ENCODE assay signal across 1 cellular context in the genomic region with DNA sequence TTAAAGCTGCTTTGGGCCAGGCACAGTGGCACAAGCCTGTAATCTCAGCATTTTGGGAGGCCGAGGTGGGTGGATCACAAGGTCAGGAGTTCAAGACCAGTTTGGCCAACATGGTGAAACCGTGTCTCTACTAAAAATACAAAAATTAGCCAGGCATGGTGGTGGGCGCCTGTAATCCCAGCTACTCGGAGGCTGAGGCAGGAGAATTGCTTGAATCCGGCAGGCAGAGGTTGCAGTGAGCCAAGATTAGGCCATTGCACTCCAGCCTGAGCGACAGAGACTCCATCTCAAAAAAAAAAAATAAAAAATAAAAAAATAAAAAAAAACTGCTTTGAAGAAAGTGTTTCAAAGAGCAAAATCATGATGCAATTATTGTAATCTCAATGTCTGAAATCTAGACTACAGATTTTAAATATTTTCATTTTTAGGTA.
A peak's percentile ranks its signal among the peaks of the same experiment; 100 is the strongest.
TF ChIP-seq lines count a peak whose summit lies in the region.
"Not testable (repeated sequence)": the region's sequence is repeated elsewhere in the genome, so short reads cannot be mapped to it uniquely, and the experiment has no call there.

No MANE protein-coding gene starts in this region.

TF ChIP-seq in K562, 482 proteins besides CTCF, POLR2A, EP300 and RAD21 (continues in another document):
- 0 out of 2 replicates have a peak, but pooled peaks have one; percentile 37 for TF ChIP-seq ILK (tag; IDR thresholded peaks at IDR 0.05; ENCODE audit: borderline replicate concordance, low read depth)
- not testable (repeated sequence) for TF ChIP-seq NR4A1 (CRISPR knock-in tag; IDR thresholded peaks at IDR 0.05); NR2C1 (IDR thresholded peaks at IDR 0.05); CEBPG (CRISPR knock-in tag; IDR thresholded peaks at IDR 0.05)
- TF ChIP-seq NR4A1 (tag; IDR thresholded peaks at IDR 0.05): peak; percentile 61; the same call in 1 of the 2 replicates
- TF ChIP-seq, protein P1, sequence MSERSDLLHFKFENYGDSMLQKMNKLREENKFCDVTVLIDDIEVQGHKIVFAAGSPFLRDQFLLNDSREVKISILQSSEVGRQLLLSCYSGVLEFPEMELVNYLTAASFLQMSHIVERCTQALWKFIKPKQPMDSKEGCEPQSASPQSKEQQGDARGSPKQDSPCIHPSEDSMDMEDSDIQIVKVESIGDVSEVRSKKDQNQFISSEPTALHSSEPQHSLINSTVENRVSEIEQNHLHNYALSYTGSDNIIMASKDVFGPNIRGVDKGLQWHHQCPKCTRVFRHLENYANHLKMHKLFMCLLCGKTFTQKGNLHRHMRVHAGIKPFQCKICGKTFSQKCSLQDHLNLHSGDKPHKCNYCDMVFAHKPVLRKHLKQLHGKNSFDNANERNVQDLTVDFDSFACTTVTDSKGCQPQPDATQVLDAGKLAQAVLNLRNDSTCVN (CRISPR knock-in tag; IDR thresholded peaks at IDR 0.05): peak; percentile 56; the same call in 1 of the 2 replicates
- TF ChIP-seq, protein P2, sequence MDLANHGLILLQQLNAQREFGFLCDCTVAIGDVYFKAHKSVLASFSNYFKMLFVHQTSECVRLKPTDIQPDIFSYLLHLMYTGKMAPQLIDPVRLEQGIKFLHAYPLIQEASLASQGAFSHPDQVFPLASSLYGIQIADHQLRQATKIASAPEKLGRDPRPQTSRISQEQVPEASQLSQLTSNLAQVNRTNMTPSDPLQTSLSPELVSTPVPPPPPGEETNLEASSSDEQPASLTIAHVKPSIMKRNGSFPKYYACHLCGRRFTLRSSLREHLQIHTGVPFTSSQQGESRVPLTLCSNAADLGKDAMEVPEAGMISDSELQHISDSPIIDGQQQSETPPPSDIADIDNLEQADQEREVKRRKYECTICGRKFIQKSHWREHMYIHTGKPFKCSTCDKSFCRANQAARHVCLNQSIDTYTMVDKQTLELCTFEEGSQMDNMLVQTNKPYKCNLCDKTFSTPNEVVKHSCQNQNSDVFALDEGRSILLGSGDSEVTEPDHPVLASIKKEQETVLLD (IDR thresholded peaks at IDR 0.05): 0 out of 2 replicates have a peak, but pooled peaks have one; percentile 40
- TF ChIP-seq BCOR (IDR thresholded peaks at IDR 0.05): peak; percentile 36; the same call in 1 of the 2 replicates
- TF ChIP-seq GTF2A2 (tag; IDR thresholded peaks at IDR 0.05): peak; percentile 61; the same call in 1 of the 2 replicates
- TF ChIP-seq, protein P3, sequence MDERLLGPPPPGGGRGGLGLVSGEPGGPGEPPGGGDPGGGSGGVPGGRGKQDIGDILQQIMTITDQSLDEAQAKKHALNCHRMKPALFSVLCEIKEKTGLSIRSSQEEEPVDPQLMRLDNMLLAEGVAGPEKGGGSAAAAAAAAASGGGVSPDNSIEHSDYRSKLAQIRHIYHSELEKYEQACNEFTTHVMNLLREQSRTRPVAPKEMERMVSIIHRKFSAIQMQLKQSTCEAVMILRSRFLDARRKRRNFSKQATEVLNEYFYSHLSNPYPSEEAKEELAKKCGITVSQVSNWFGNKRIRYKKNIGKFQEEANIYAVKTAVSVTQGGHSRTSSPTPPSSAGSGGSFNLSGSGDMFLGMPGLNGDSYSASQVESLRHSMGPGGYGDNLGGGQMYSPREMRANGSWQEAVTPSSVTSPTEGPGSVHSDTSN (CRISPR knock-in tag; IDR thresholded peaks at IDR 0.05; ENCODE audit: low read depth): not testable (repeated sequence)
- TF ChIP-seq, protein P3 (tag; conservative IDR thresholded peaks at IDR 0.05; ENCODE audit: low read depth): peak; percentile 41; the same call in 1 of the 2 replicates
- TF ChIP-seq TEAD2 (tag; IDR thresholded peaks at IDR 0.05): peak; percentile 65; the same call in 1 of the 2 replicates
- TF ChIP-seq, protein P4, sequence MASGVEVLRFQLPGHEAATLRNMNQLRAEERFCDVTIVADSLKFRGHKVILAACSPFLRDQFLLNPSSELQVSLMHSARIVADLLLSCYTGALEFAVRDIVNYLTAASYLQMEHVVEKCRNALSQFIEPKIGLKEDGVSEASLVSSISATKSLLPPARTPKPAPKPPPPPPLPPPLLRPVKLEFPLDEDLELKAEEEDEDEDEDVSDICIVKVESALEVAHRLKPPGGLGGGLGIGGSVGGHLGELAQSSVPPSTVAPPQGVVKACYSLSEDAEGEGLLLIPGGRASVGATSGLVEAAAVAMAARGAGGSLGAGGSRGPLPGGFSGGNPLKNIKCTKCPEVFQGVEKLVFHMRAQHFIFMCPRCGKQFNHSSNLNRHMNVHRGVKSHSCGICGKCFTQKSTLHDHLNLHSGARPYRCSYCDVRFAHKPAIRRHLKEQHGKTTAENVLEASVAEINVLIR (CRISPR knock-in tag; IDR thresholded peaks at IDR 0.05): 0 out of 2 replicates have a peak, but pooled peaks have one; percentile 37
- TF ChIP-seq HDAC2 (IDR thresholded peaks at IDR 0.05): peak; percentile 46; the same call in 1 of the 2 replicates
- TF ChIP-seq ZNF197 (CRISPR knock-in tag; IDR thresholded peaks at IDR 0.05; ENCODE audit: low read depth): 0 out of 2 replicates have a peak, but pooled peaks have one; percentile 57
- peak; percentile 25; the same call in 1 of the 2 replicates for TF ChIP-seq KLF6 (CRISPR knock-in tag; IDR thresholded peaks at IDR 0.05; ENCODE audit: borderline replicate concordance)
- TF ChIP-seq, protein P5, sequence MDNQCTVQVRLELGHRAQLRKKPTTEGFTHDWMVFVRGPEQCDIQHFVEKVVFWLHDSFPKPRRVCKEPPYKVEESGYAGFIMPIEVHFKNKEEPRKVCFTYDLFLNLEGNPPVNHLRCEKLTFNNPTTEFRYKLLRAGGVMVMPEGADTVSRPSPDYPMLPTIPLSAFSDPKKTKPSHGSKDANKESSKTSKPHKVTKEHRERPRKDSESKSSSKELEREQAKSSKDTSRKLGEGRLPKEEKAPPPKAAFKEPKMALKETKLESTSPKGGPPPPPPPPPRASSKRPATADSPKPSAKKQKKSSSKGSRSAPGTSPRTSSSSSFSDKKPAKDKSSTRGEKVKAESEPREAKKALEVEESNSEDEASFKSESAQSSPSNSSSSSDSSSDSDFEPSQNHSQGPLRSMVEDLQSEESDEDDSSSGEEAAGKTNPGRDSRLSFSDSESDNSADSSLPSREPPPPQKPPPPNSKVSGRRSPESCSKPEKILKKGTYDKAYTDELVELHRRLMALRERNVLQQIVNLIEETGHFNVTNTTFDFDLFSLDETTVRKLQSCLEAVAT (IDR thresholded peaks at IDR 0.05): peak; percentile 57 to 78; a peak in 3 of 4 replicates
- TF ChIP-seq ADNP (tag; IDR thresholded peaks at IDR 0.05): peak; percentile 90
- 0 out of 2 replicates have a peak, but pooled peaks have one; percentile 35 for TF ChIP-seq HLTF (IDR thresholded peaks at IDR 0.05)
- 0 out of 2 replicates have a peak, but pooled peaks have one; percentile 29 for TF ChIP-seq ZNF311 (CRISPR knock-in tag; IDR thresholded peaks at IDR 0.05)
- TF ChIP-seq LARP7 (IDR thresholded peaks at IDR 0.05): 0 out of 2 replicates have a peak, but pooled peaks have one; percentile 22
- TF ChIP-seq, protein P6, sequence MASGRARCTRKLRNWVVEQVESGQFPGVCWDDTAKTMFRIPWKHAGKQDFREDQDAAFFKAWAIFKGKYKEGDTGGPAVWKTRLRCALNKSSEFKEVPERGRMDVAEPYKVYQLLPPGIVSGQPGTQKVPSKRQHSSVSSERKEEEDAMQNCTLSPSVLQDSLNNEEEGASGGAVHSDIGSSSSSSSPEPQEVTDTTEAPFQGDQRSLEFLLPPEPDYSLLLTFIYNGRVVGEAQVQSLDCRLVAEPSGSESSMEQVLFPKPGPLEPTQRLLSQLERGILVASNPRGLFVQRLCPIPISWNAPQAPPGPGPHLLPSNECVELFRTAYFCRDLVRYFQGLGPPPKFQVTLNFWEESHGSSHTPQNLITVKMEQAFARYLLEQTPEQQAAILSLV (tag; IDR thresholded peaks at IDR 0.05): peak; percentile 71
- peak; percentile 70 for TF ChIP-seq PTTG1 (tag; IDR thresholded peaks at IDR 0.05; ENCODE audit: low read depth)
- peak; percentile 51; the same call in 1 of the 2 replicates for TF ChIP-seq CC2D1A (IDR thresholded peaks at IDR 0.05)
- TF ChIP-seq DMBX1 (CRISPR knock-in tag; IDR thresholded peaks at IDR 0.05; ENCODE audit: borderline replicate concordance): peak; percentile 95
- TF ChIP-seq, protein P7, sequence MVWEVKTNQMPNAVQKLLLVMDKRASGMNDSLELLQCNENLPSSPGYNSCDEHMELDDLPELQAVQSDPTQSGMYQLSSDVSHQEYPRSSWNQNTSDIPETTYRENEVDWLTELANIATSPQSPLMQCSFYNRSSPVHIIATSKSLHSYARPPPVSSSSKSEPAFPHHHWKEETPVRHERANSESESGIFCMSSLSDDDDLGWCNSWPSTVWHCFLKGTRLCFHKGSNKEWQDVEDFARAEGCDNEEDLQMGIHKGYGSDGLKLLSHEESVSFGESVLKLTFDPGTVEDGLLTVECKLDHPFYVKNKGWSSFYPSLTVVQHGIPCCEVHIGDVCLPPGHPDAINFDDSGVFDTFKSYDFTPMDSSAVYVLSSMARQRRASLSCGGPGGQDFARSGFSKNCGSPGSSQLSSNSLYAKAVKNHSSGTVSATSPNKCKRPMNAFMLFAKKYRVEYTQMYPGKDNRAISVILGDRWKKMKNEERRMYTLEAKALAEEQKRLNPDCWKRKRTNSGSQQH (CRISPR knock-in tag; IDR thresholded peaks at IDR 0.05): peak; percentile 45; the same call in 1 of the 2 replicates
- peak; percentile 67 for TF ChIP-seq TAF7 (tag; IDR thresholded peaks at IDR 0.05)
- peak; percentile 85 for TF ChIP-seq PTRF (tag; IDR thresholded peaks at IDR 0.05)
- TF ChIP-seq NR2C1 (tag; IDR thresholded peaks at IDR 0.05): peak; percentile 69
- 0 out of 4 replicates have a peak, but pooled peaks of 1 of the 2 experiments have one; percentile 21 for TF ChIP-seq KDM1A (IDR thresholded peaks at IDR 0.05)
- TF ChIP-seq, protein P8, sequence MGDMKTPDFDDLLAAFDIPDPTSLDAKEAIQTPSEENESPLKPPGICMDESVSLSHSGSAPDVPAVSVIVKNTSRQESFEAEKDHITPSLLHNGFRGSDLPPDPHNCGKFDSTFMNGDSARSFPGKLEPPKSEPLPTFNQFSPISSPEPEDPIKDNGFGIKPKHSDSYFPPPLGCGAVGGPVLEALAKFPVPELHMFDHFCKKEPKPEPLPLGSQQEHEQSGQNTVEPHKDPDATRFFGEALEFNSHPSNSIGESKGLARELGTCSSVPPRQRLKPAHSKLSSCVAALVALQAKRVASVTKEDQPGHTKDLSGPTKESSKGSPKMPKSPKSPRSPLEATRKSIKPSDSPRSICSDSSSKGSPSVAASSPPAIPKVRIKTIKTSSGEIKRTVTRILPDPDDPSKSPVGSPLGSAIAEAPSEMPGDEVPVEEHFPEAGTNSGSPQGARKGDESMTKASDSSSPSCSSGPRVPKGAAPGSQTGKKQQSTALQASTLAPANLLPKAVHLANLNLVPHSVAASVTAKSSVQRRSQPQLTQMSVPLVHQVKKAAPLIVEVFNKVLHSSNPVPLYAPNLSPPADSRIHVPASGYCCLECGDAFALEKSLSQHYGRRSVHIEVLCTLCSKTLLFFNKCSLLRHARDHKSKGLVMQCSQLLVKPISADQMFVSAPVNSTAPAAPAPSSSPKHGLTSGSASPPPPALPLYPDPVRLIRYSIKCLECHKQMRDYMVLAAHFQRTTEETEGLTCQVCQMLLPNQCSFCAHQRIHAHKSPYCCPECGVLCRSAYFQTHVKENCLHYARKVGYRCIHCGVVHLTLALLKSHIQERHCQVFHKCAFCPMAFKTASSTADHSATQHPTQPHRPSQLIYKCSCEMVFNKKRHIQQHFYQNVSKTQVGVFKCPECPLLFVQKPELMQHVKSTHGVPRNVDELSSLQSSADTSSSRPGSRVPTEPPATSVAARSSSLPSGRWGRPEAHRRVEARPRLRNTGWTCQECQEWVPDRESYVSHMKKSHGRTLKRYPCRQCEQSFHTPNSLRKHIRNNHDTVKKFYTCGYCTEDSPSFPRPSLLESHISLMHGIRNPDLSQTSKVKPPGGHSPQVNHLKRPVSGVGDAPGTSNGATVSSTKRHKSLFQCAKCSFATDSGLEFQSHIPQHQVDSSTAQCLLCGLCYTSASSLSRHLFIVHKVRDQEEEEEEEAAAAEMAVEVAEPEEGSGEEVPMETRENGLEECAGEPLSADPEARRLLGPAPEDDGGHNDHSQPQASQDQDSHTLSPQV (IDR thresholded peaks at IDR 0.05): peak; percentile 75
- TF ChIP-seq, protein P9, sequence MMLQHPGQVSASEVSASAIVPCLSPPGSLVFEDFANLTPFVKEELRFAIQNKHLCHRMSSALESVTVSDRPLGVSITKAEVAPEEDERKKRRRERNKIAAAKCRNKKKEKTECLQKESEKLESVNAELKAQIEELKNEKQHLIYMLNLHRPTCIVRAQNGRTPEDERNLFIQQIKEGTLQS (IDR thresholded peaks at IDR 0.05): peak; percentile 71
- TF ChIP-seq, protein P9 (CRISPR knock-in tag; conservative IDR thresholded peaks at IDR 0.05): not testable (repeated sequence)
- TF ChIP-seq SMARCE1 (IDR thresholded peaks at IDR 0.05): peak; percentile 36; the same call in 1 of the 2 replicates
- peak; percentile 30 for TF ChIP-seq SMARCA4 (IDR thresholded peaks at IDR 0.05)
- TF ChIP-seq, protein P10, sequence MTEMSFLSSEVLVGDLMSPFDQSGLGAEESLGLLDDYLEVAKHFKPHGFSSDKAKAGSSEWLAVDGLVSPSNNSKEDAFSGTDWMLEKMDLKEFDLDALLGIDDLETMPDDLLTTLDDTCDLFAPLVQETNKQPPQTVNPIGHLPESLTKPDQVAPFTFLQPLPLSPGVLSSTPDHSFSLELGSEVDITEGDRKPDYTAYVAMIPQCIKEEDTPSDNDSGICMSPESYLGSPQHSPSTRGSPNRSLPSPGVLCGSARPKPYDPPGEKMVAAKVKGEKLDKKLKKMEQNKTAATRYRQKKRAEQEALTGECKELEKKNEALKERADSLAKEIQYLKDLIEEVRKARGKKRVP (CRISPR knock-in tag; IDR thresholded peaks at IDR 0.05): peak; percentile 43; the same call in 1 of the 2 replicates
- 0 out of 2 replicates have a peak, but pooled peaks have one; percentile 84 for TF ChIP-seq ZNF589 (CRISPR knock-in tag; IDR thresholded peaks at IDR 0.05; ENCODE audit: low read depth)
- peak; percentile 70 for TF ChIP-seq ZNF644 (tag; IDR thresholded peaks at IDR 0.05; ENCODE audit: low read depth)
- TF ChIP-seq CEBPG (tag; conservative IDR thresholded peaks at IDR 0.05 in 1 of 2, IDR thresholded peaks at IDR 0.05 in 1 of 2): peak in 1 of 2 experiments; percentile 75
- peak; percentile 92 for TF ChIP-seq PYGO2 (tag; IDR thresholded peaks at IDR 0.05)
- TF ChIP-seq ETV1 (tag; conservative IDR thresholded peaks at IDR 0.05; ENCODE audit: low read depth): 0 out of 2 replicates have a peak, but pooled peaks have one; percentile 16
- TF ChIP-seq, protein P11, sequence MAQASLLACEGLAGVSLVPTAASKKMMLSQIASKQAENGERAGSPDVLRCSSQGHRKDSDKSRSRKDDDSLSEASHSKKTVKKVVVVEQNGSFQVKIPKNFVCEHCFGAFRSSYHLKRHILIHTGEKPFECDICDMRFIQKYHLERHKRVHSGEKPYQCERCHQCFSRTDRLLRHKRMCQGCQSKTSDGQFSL (CRISPR knock-in tag; IDR thresholded peaks at IDR 0.05): not testable (repeated sequence)
- TF ChIP-seq, protein P11 (tag; IDR thresholded peaks at IDR 0.05): peak in 1 of 2 experiments; percentile 90; a peak in 2 of 4 replicates
